In the genomic region with DNA sequence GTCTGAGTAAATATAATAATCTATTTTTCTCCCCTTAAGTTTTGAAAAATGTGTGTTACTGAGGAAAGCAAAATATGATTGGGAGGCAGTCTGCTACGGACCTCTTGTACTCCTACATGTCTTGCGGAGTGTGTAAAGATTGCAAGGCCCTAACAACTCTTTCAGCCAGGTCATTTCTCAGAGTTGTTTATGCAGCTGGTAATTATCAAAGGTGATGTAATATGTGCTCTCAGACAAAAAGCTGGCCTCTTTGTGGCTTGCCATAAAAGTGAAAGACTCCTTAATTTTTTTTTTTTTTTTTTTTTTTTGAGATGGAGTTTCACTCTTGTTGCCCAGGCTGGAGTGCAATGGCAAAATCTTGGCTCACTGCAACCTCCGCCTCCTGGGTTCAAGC, we compare ENCODE assay signal across 30 cellular contexts. TPM values are rescaled to one million over a fixed set of nuclear protein-coding genes. Genes with fewer than 3 reads are reported as not detected.
DNase-seq lines count a peak whose midpoint lies in the region; ATAC-seq, FAIRE-seq and TF ChIP-seq lines count a peak whose summit lies in the region.
"Had no signal": no experiment of that assay in that cellular context is flagged by ENCODE, and none has a peak within 500 bp of the region (broad histone marks: within the 10 kb centered on the region; RNA-seq: fewer than 3 reads in every experiment).

No MANE protein-coding gene starts in this region.

- DNase-seq in EH (ENCODE audit: low read depth) (peak; percentile 12), K562 (ENCODE audit: extremely low read depth in 1 of 4, low spot score in 3 of 4) (no peak), fibroblast of the aortic adventitia (ENCODE audit: low read depth) (peak; percentile 62), epidermal melanocyte (ENCODE audit: insufficient read length, low spot score) (no peak), NOMO-1 treated with DMSO at 0.1 percent for 48 hours (lab: John Stamatoyannopoulos, UW; ENCODE audit: unreplicated experiment) (no peak), DMS153 (lab: John Stamatoyannopoulos, UW) (no peak)
- DNase-seq: activated CD4-positive, alpha-beta T cell treated with anti-CD3 and anti-CD28 coated beads, Interleukin-2, amount 10 ng/mL, durations not matched to agents 24 days and 14 days; activated CD8-positive, alpha-beta memory T cell treated with anti-CD3 and anti-CD28 coated beads for 24 hours; amygdala; C1 segment of cervical spinal cord; cortex of kidney; DMS79 treated with DMSO at 0.1 percent for 48 hours; effector memory CD8-positive, alpha-beta T cell; glutamatergic neuron; GOT3; KG1; left ventricle myocardium superior; MM.1S; NCI-H1417; NCI-H2081; NCI-H345; retina; T-cell; trophoblast cell had no signal

- H3K36me3 ChIP-seq in HEK293 (ENCODE audit: control insufficient read depth in 2 of 2, insufficient read depth in 1 of 2, low read length in 2 of 2) (no peaks in the 10 kb centered on the region), K562 (ENCODE audit: control insufficient read depth, insufficient read depth, low read length) (no peaks in the 10 kb centered on the region)
- H3K36me3 ChIP-seq: neural progenitor cell had no signal

- no peak for TF ChIP-seq POLR2A in K562 (conservative IDR thresholded peaks at IDR 0.05)

- H3K4me3 ChIP-seq in HEK293 (ENCODE audit: low read depth, low read length) (no peak overlapping the region), K562 (no peak overlapping the region), fibroblast of the aortic adventitia (ENCODE audit: low read depth, low read length) (no peak overlapping the region)
- H3K4me3 ChIP-seq: neural progenitor cell had no signal

- WGBS in K562 (ENCODE audit: insufficient coverage, low coverage, missing lambda C conversion rate) = 27% methylated on average over 2 of the region's 3 CpGs

- no TSS peak for BruUV-seq in K562 (replicated peaks; lab: Mats Ljungman, UMichigan)

- TF ChIP-seq EP300 in K562 (IDR thresholded peaks at IDR 0.05; ENCODE audit: low read length) = no peak

- FAIRE-seq in K562 (lab: Jason Lieb, UNC) = no peak
- FAIRE-seq: islet of Langerhans had no signal

- no peaks in the 10 kb centered on the region for H4K20me1 ChIP-seq in K562 (replicated peaks; ENCODE audit: control insufficient read depth, insufficient read depth, low read length)

- POLR2A ChIA-PET in HEK293 (lab: Yijun Ruan, JAX) (no interaction called here), K562 (lab: Yijun Ruan, JAX) (interaction anchor here (0.8 kb wide), 1 partner anchor 9 kb away, joined by 3 read pairs; no protein-coding TSS in a partner anchor)

- in situ Hi-C loops in K562 (cut with MboI) = loop anchor here (25.0 kb wide), 1 partner anchor 636 kb away; no protein-coding TSS in a partner anchor

- no peak for TF ChIP-seq RAD21 in K562 (CRISPR knock-in tag; conservative IDR thresholded peaks at IDR 0.05 in 1 of 2, IDR thresholded peaks at IDR 0.05 in 1 of 2)

- no peaks in the 10 kb centered on the region for H3K79me2 ChIP-seq in K562 (ENCODE audit: control insufficient read depth, insufficient read depth, low read length)
- H3K79me2 ChIP-seq: parathyroid adenoma had no signal

- no peak for TF ChIP-seq CTCF in HEK293 (tag by site-specific recombination; IDR thresholded peaks at IDR 0.05)
- no peak for TF ChIP-seq CTCF in K562 (IDR thresholded peaks at IDR 0.05 in 2 of 3, conservative IDR thresholded peaks at IDR 0.05 in 1 of 3; ENCODE audit: insufficient read depth in 2 of 3, low read depth in 1 of 3, low read length in 3 of 3)
- TF ChIP-seq CTCF in fibroblast of the aortic adventitia (IDR thresholded peaks at IDR 0.05; ENCODE audit: insufficient read depth, low read length) = no peak

- H3K27me3 ChIP-seq in K562 (ENCODE audit: control insufficient read depth in 2 of 2, insufficient read depth in 2 of 2, low read length in 2 of 2) = no peaks in the 10 kb centered on the region

- CTCF ChIA-PET in HEK293 (lab: Yijun Ruan, JAX) = interaction anchor here (1.9 kb wide), 1 partner anchor 11 kb away, joined by 18 read pairs; no protein-coding TSS in a partner anchor
- CTCF ChIA-PET in K562 (lab: Yijun Ruan, JAX; ENCODE audit: low intra/inter-chr PET ratio) = no interaction called here

- H3K27ac ChIP-seq in HEK293 (ENCODE audit: extremely low read depth, low read depth, low read length) = no peak overlapping the region
- no peak overlapping the region for H3K27ac ChIP-seq in K562 (ENCODE audit: extremely low read depth, low read depth, low read length)
- H3K27ac ChIP-seq: neural progenitor cell, parathyroid adenoma had no signal

- H2AFZ ChIP-seq in K562 (ENCODE audit: low read depth, low read length) = no peak overlapping the region
- H2AFZ ChIP-seq: neural progenitor cell, parathyroid adenoma had no signal

- ATAC-seq in K562 (peak; percentile 74), HG03045 (IDR thresholded peaks at IDR 0.05; ENCODE audit: unreplicated experiment) (no peak)
- ATAC-seq: effector memory CD8-positive, alpha-beta T cell; left ventricle myocardium superior; stimulated activated effector memory CD8-positive, alpha-beta T cell treated with anti-CD3 and anti-CD28 coated beads, Interleukin-12 subunit alpha, Interleukin-12 subunit beta, amount 100 ng/mL, for 72 hours; T-cell had no signal

- H3K4me1 ChIP-seq in HEK293 (ENCODE audit: control insufficient read depth, insufficient read depth, low read length) = no peaks in the 10 kb centered on the region
- no peaks in the 10 kb centered on the region for H3K4me1 ChIP-seq in K562 (replicated peaks in 1 of 2; ENCODE audit: control insufficient read depth in 2 of 2, insufficient read depth in 2 of 2, low read length in 2 of 2)
- H3K4me1 ChIP-seq: neural progenitor cell, parathyroid adenoma had no signal

- no peak overlapping the region for H3K9ac ChIP-seq in K562 (ENCODE audit: insufficient read depth in 1 of 2, low read depth in 2 of 2, low read length in 2 of 2)
- H3K9ac ChIP-seq: neural progenitor cell, parathyroid adenoma had no signal

- H3K9me3 ChIP-seq in HEK293 (ENCODE audit: control insufficient read depth, insufficient read depth, low read depth, low read length) (no peaks in the 10 kb centered on the region), K562 (replicated peaks; ENCODE audit: control insufficient read depth, insufficient read depth, low read depth, low read length) (no peaks in the 10 kb centered on the region)

- no peak overlapping the region for H3K4me2 ChIP-seq in K562 (ENCODE audit: insufficient read depth, low read length)
- H3K4me2 ChIP-seq: neural progenitor cell had no signal

- intact Hi-C loops in K562 (cut with micrococcal nuclease) = no loop called here

- H3K9me1 ChIP-seq in K562 (ENCODE audit: control insufficient read depth, insufficient read depth, low read length) = no peaks in the 10 kb centered on the region

TF ChIP-seq in HEK293, 187 proteins besides CTCF, POLR2A, EP300 and RAD21 (continues in another document):
- TF ChIP-seq ZNF660 (tag by site-specific recombination; IDR thresholded peaks at IDR 0.05) (no peak), ZBTB21 (tag by site-specific recombination; IDR thresholded peaks at IDR 0.05) (peak; percentile 43; the same call in 1 of the 2 replicates)

TF ChIP-seq in K562, 482 proteins besides CTCF, POLR2A, EP300 and RAD21 (continues in another document):
- TF ChIP-seq TOE1 (IDR thresholded peaks at IDR 0.05; ENCODE audit: borderline replicate concordance) (no peak), TOE1 (CRISPR knock-in tag; IDR thresholded peaks at IDR 0.05; ENCODE audit: borderline replicate concordance, low read depth) (no peak), HOXB6 (CRISPR knock-in tag; IDR thresholded peaks at IDR 0.05; ENCODE audit: borderline replicate concordance) (no peak), ILF3 (IDR thresholded peaks at IDR 0.05; ENCODE audit: borderline replicate concordance) (no peak), GABPB1 (CRISPR knock-in tag; IDR thresholded peaks at IDR 0.05) (no peak), TRIM24 (IDR thresholded peaks at IDR 0.05) (no peak)

RNA-seq across cellular contexts. Expression of a gene that starts 40.5 kb away (rescaled TPM):
- 113 and 388 TPM in 2 replicates for total RNA-seq in K562 (2011; cell fraction: chromatin; rRNA removed; ENCODE audit: low replicate concordance)
- 35.9 and 48.8 TPM in 2 replicates for total RNA-seq in K562 (2011; cell fraction: nucleolus; rRNA removed)
- total RNA-seq in K562 (2011; cell fraction: nucleoplasm; rRNA removed) = 90.5 and 118 TPM in 2 replicates
- total RNA-seq in K562 (2014; rRNA removed) (7.6 and 8.0 TPM in 2 replicates), K562 (2014; rRNA removed; fragmentation: Illumina TruSeq; extraction: Trizol) (31.6 and 35.0 TPM in 2 replicates), K562 (2015; rRNA removed; fragmentation: Illumina TruSeq; extraction: Trizol) (22.0 and 24.9 TPM in 2 replicates), K562 (2021) (25.2 and 26.3 TPM in 2 replicates), fibroblast of the aortic adventitia (ENCODE audit: low replicate concordance) (66.1 and 69.1 TPM in 2 replicates)
- polyA plus RNA-seq in K562 (2011; rRNA removed) (20.1 and 20.9 TPM in 2 replicates), K562 (2014; fragmentation: Illumina TruSeq; extraction: Trizol) (15.8 and 16.8 TPM in 2 replicates), K562 (2014; fragmentation: Nextera tagmentation; extraction: Ambion mirVana) (1 to 10 TPM; 3.6 to 4.3 TPM), K562 (2014; rRNA removed) (11.2 and 11.7 TPM in 2 replicates)
- 1.7 and 7.4 TPM in 2 replicates for polyA plus RNA-seq in K562 (2011; cell fraction: cytosol; rRNA removed)
- polyA plus RNA-seq in K562 (2011; cell fraction: nucleus; rRNA removed) = 36.8 and 57.2 TPM in 2 replicates
- 9.7 and 16.3 TPM in 2 replicates for polyA plus RNA-seq in K562 (2012)
- 54.1 and 71.1 TPM in 2 replicates for polyA minus RNA-seq in K562 (2011; rRNA and poly(A)+ RNA removed)
- 17.0 and 19.7 TPM in 2 replicates for polyA minus RNA-seq in K562 (2011; cell fraction: cytosol; rRNA and poly(A)+ RNA removed)
- polyA minus RNA-seq in K562 (2011; cell fraction: nucleus; rRNA and poly(A)+ RNA removed) = 50.9 and 107 TPM in 2 replicates

Comparison
In these comparisons a context has a peak if more than half of its experiments do, and no peak if none do; other contexts are left out.
1. DNase-seq: peak in EH (single experiment) and fibroblast of the aortic adventitia (single experiment); none in K562 (0 of 4), epidermal melanocyte (single experiment), NOMO-1 treated with DMSO at 0.1 percent for 48 hours (single experiment) and DMS153 (single experiment).